In genomic region chr3:138949445-138950005, GRCh38 we compare ENCODE assay signal across 10 cellular contexts. TPM values are rescaled to one million over a fixed set of nuclear protein-coding genes. Genes with fewer than 3 reads are reported as not detected.
A peak's percentile ranks its signal among the peaks of the same experiment; 100 is the strongest.
DNase-seq lines count a peak whose midpoint lies in the region; ATAC-seq and TF ChIP-seq lines count a peak whose summit lies in the region.
"Had no signal": no experiment of that assay in that cellular context is flagged by ENCODE, and none has a peak within 500 bp of the region (broad histone marks: within the 10 kb centered on the region; RNA-seq: fewer than 3 reads in every experiment).

No MANE protein-coding gene starts in this region.

- no peaks in the 10 kb centered on the region for H3F3A ChIP-seq in Loucy (ENCODE audit: low read depth)

- no peak for TF ChIP-seq POLR2A in esophagus squamous epithelium (IDR thresholded peaks at IDR 0.05)

- intact Hi-C loops in esophagus squamous epithelium (cut with DNase I): no loop called here

- H3K4me2 ChIP-seq in BLaER1 (peak overlapping the region; percentile 55), Loucy (ENCODE audit: low read depth, low read length, poor library complexity, severe bottlenecking) (peak overlapping the region; percentile 76)

- no peak overlapping the region for H3K9ac ChIP-seq in BLaER1
- peak overlapping the region; percentile 49 for H3K9ac ChIP-seq in Loucy (ENCODE audit: low read depth, low read length, poor library complexity, severe bottlenecking)

- H3K79me2 ChIP-seq in Loucy (ENCODE audit: insufficient read depth, low read length): no peaks in the 10 kb centered on the region

- TF ChIP-seq CTCF in Loucy (conservative IDR thresholded peaks at IDR 0.05; ENCODE audit: low read length) (no peak), esophagus squamous epithelium (IDR thresholded peaks at IDR 0.05) (no peak)

- DNase-seq in esophagus squamous epithelium (lab: John Stamatoyannopoulos, UW): no peak
- DNase-seq: DND-41 had no signal

- peaks cover 35% of the 10 kb centered on the region for H3K4me1 ChIP-seq in BLaER1
- peaks cover 7% of the 10 kb centered on the region for H3K4me1 ChIP-seq in Loucy (ENCODE audit: insufficient read depth, low read length, poor library complexity, severe bottlenecking)
- H3K4me1 ChIP-seq in esophagus squamous epithelium: peaks cover 32 to 46% (median 34%) of the 10 kb centered on the region in 3 donors
- peaks cover 20% of the 10 kb centered on the region for H3K4me1 ChIP-seq in neuron (ENCODE audit: insufficient read depth, low read length)

- H4K20me1 ChIP-seq in BLaER1 (peaks cover 76% of the 10 kb centered on the region), Loucy (ENCODE audit: insufficient read depth, low read length, poor library complexity, severe bottlenecking) (no peaks in the 10 kb centered on the region)

- peaks cover 84% of the 10 kb centered on the region for H3K27me3 ChIP-seq in BLaER1
- peaks cover 16% of the 10 kb centered on the region for H3K27me3 ChIP-seq in Loucy (ENCODE audit: insufficient read depth, low read length, poor library complexity, severe bottlenecking)
- H3K27me3 ChIP-seq in esophagus squamous epithelium: peaks cover 32 to 100% (median 44%) of the 10 kb centered on the region in 4 donors
- peaks cover 75% of the 10 kb centered on the region for H3K27me3 ChIP-seq in neuron (ENCODE audit: insufficient read depth, low read length)

- WGBS in esophagus squamous epithelium, 2 donors: 3 to 30% methylated on average over 7 to 20 of the region's 27 CpGs

- ATAC-seq in GM19023 (IDR thresholded peaks at IDR 0.05; ENCODE audit: unreplicated experiment): no peak
- ATAC-seq in HG02759 (IDR thresholded peaks at IDR 0.05; ENCODE audit: unreplicated experiment): no peak
- no peak for ATAC-seq in GM19324 (IDR thresholded peaks at IDR 0.05; ENCODE audit: low FRiP score, unreplicated experiment)
- ATAC-seq in HG03159 (IDR thresholded peaks at IDR 0.05; ENCODE audit: unreplicated experiment): no peak

- H2AFZ ChIP-seq in Loucy (ENCODE audit: low read length) (peak overlapping the region; percentile 69), neuron (ENCODE audit: low read depth, low read length) (peak overlapping the region; percentile 80)

- H3K4me3 ChIP-seq in BLaER1: peak overlapping the region; percentile 50
- H3K4me3 ChIP-seq in Loucy (ENCODE audit: low read length, poor library complexity, severe bottlenecking): peak overlapping the region; percentile 64
- H3K4me3 ChIP-seq in esophagus squamous epithelium: peak overlapping the region in 3 of 4 donors; percentile 29 to 58 (median 39)
- peak overlapping the region; percentile 13 for H3K4me3 ChIP-seq in neuron (ENCODE audit: low read length)

- no peaks in the 10 kb centered on the region for H3K9me2 ChIP-seq in Loucy (replicated peaks; ENCODE audit: low read depth, low read length)

- H3K9me3 ChIP-seq in BLaER1 (peaks cover 3% of the 10 kb centered on the region; the same call in 1 of the 2 replicates), Loucy (ENCODE audit: insufficient read depth, low read depth, low read length) (no peaks in the 10 kb centered on the region), esophagus squamous epithelium (no peaks in the 10 kb centered on the region), neuron (ENCODE audit: low read length) (no peaks in the 10 kb centered on the region)

- H3K36me3 ChIP-seq in BLaER1 (no peaks in the 10 kb centered on the region), Loucy (ENCODE audit: insufficient read depth, low read length) (no peaks in the 10 kb centered on the region), esophagus squamous epithelium (no peaks in the 10 kb centered on the region), neuron (ENCODE audit: insufficient read depth, low read length) (no peaks in the 10 kb centered on the region)

- no peak overlapping the region for H3K27ac ChIP-seq in BLaER1
- H3K27ac ChIP-seq in esophagus squamous epithelium: no peak overlapping the region

RNA-seq across cellular contexts. Expression of gene FOXL2NB, which starts 2.5 kb away (rescaled TPM):
- 1 to 10 TPM in 1 of 4 donors, under 1 TPM in 1, not detected in 2; 0.57 to 1.1 TPM for total RNA-seq in esophagus squamous epithelium
- total RNA-seq: T-helper 1 cell treated with Interleukin-12 subunit alpha and Interleukin-12 subunit beta and Interleukin-4 antibody, amounts not matched to agents 30 ng/mL and 1 ng/mL, for 36 hours had no signal

RNA-seq across cellular contexts. Expression of gene FOXL2, which starts 2.6 kb away (rescaled TPM):
- under 1 TPM in 1 of 4 donors, not detected in 3; 0.19 TPM for total RNA-seq in esophagus squamous epithelium
- total RNA-seq: T-helper 1 cell treated with Interleukin-12 subunit alpha and Interleukin-12 subunit beta and Interleukin-4 antibody, amounts not matched to agents 30 ng/mL and 1 ng/mL, for 36 hours had no signal

RNA-seq across cellular contexts. Expression of gene PRR23A, which starts 56.5 kb away (rescaled TPM):
- total RNA-seq in esophagus squamous epithelium: not detected
- total RNA-seq: T-helper 1 cell treated with Interleukin-12 subunit alpha and Interleukin-12 subunit beta and Interleukin-4 antibody, amounts not matched to agents 30 ng/mL and 1 ng/mL, for 36 hours had no signal

Comparison
In these comparisons a context has a peak if more than half of its experiments do, and no peak if none do; other contexts are left out.
1. H3K4me3 ChIP-seq: peak in every context shown above with its lines; median percentile 64 in Loucy; 50 in BLaER1; 39 in esophagus squamous epithelium; 13 in neuron.